ENCODE assay signal across 8 cellular contexts in genomic region chr3:138915503-138916498, GRCh38. TPM values are rescaled to one million over a fixed set of nuclear protein-coding genes. Genes with fewer than 3 reads are reported as not detected.
A peak's percentile ranks its signal among the peaks of the same experiment; 100 is the strongest.
DNase-seq lines count a peak whose midpoint lies in the region; ATAC-seq and TF ChIP-seq lines count a peak whose summit lies in the region.

No MANE protein-coding gene starts in this region.

- peak overlapping the region; percentile 83 to 96 (median 88) for H3K27ac ChIP-seq in Peyer's patch
- peak overlapping the region; percentile 62 for H3K27ac ChIP-seq in naive thymus-derived CD4-positive, alpha-beta T cell (ENCODE audit: low read depth, low read length)

- H3K4me1 Mint-ChIP-seq in activated T-helper 1 cell treated with anti-CD3 and anti-CD28 coated beads, Interleukin-12 subunit alpha, Interleukin-12 subunit beta, Interleukin-2, Interleukin-4 antibody, amounts not matched to agents 30 ng/mL and 10 ng/mL and 1 ng/mL, durations not matched to agents 14 hours and 24 hours and 36 hours (ENCODE audit: low read depth): peaks cover 6% of the 10 kb centered on the region
- peaks cover 5 to 9% (median 6%) of the 10 kb centered on the region in 7 donors for H3K4me1 Mint-ChIP-seq in naive thymus-derived CD4-positive, alpha-beta T cell
- peaks cover 13% of the 10 kb centered on the region for H3K4me1 Mint-ChIP-seq in stimulated activated memory B cell treated with anti-CD40 and anti-IgM and Interleukin-4, amounts not matched to agents 10 μg/mL and 1 μg/mL and 100 μg/mL, for 72 hours

- H3K27me3 ChIP-seq in Peyer's patch: no peaks in the 10 kb centered on the region
- H3K27me3 ChIP-seq in naive thymus-derived CD4-positive, alpha-beta T cell (ENCODE audit: control insufficient read depth in 2 of 2, insufficient read depth in 2 of 2, low read length in 2 of 2): no peaks in the 10 kb centered on the region

- H3K4me3 ChIP-seq in Peyer's patch: peak overlapping the region; percentile 58 to 79 (median 65)
- peak overlapping the region; percentile 88 for H3K4me3 ChIP-seq in naive thymus-derived CD4-positive, alpha-beta T cell (ENCODE audit: low read length)

- peak; percentile 89 to 94 (median 92) for TF ChIP-seq CTCF in Peyer's patch (IDR thresholded peaks at IDR 0.05)

- DNase-seq in DMS79 (lab: John Stamatoyannopoulos, UW) (peak; percentile 66), KG1 (lab: John Stamatoyannopoulos, UW) (peak; percentile 78), Peyer's patch (peak; percentile 84 to 95 (median 94)), fibroblast of gingiva (ENCODE audit: low read depth) (peak; percentile 97)
- DNase-seq in activated T-helper 1 cell treated with anti-CD3 and anti-CD28 coated beads, Interleukin-12 subunit alpha, Interleukin-12 subunit beta, Interleukin-2, Interleukin-4 antibody, amounts not matched to agents 30 ng/mL and 10 ng/mL and 1 ng/mL, durations not matched to agents 14 hours and 24 hours and 36 hours (ENCODE audit: low spot score): peak; percentile 68
- peak; percentile 66 to 91 (median 80) for DNase-seq in naive thymus-derived CD4-positive, alpha-beta T cell

- H3K9me3 Mint-ChIP-seq in activated T-helper 1 cell treated with anti-CD3 and anti-CD28 coated beads, Interleukin-12 subunit alpha, Interleukin-12 subunit beta, Interleukin-2, Interleukin-4 antibody, amounts not matched to agents 30 ng/mL and 10 ng/mL and 1 ng/mL, durations not matched to agents 14 hours and 24 hours and 36 hours: no peaks in the 10 kb centered on the region
- no peaks in the 10 kb centered on the region for H3K9me3 Mint-ChIP-seq in naive thymus-derived CD4-positive, alpha-beta T cell
- H3K9me3 Mint-ChIP-seq in stimulated activated memory B cell treated with anti-CD40 and anti-IgM and Interleukin-4, amounts not matched to agents 10 μg/mL and 1 μg/mL and 100 μg/mL, for 72 hours: no peaks in the 10 kb centered on the region

- peak overlapping the region; percentile 86 for H3K4me3 Mint-ChIP-seq in activated T-helper 1 cell treated with anti-CD3 and anti-CD28 coated beads, Interleukin-12 subunit alpha, Interleukin-12 subunit beta, Interleukin-2, Interleukin-4 antibody, amounts not matched to agents 30 ng/mL and 10 ng/mL and 1 ng/mL, durations not matched to agents 14 hours and 24 hours and 36 hours
- peak overlapping the region; percentile 54 to 88 (median 86) for H3K4me3 Mint-ChIP-seq in naive thymus-derived CD4-positive, alpha-beta T cell
- H3K4me3 Mint-ChIP-seq in stimulated activated memory B cell treated with anti-CD40 and anti-IgM and Interleukin-4, amounts not matched to agents 10 μg/mL and 1 μg/mL and 100 μg/mL, for 72 hours: peak overlapping the region; percentile 91

- intact Hi-C loops in activated T-helper 1 cell treated with anti-CD3 and anti-CD28 coated beads, Interleukin-12 subunit alpha, Interleukin-12 subunit beta, Interleukin-2, Interleukin-4 antibody, amounts not matched to agents 30 ng/mL and 10 ng/mL and 1 ng/mL, durations not matched to agents 14 hours and 24 hours and 36 hours (cut with micrococcal nuclease): loop anchor here (1.0 to 5.0 kb wide), 10 partner anchors 82 to 847 kb away; partner anchors contain the start of genes CEP70 and PIK3CB
- intact Hi-C loops in naive thymus-derived CD4-positive, alpha-beta T cell (cut with micrococcal nuclease): loop anchor here (1.0 to 10.0 kb wide), 13 partner anchors 82 to 848 kb away; partner anchors contain the start of genes ARMC8 (in 2 of the 2), CEP70 (in 2 of the 2), PIK3CB (in 2 of the 2) and FAIM (in 1 of the 2)

- POLR2A ChIA-PET in naive thymus-derived CD4-positive, alpha-beta T cell (lab: Charles Lee): interaction anchor here (0.6 to 3.0 kb wide), 11 partner anchors 20 to 615 kb away, joined by 3 to 26 read pairs (median 4); partner anchors contain the start of genes CEP70 and FAIM

- no peaks in the 10 kb centered on the region for H3K9me3 ChIP-seq in Peyer's patch
- no peaks in the 10 kb centered on the region for H3K9me3 ChIP-seq in naive thymus-derived CD4-positive, alpha-beta T cell (ENCODE audit: control insufficient read depth in 2 of 3, low read length in 3 of 3)

- peak; percentile 78 for ATAC-seq in GM21737 (IDR thresholded peaks at IDR 0.05; ENCODE audit: unreplicated experiment)
- peak; percentile 90 for ATAC-seq in naive thymus-derived CD4-positive, alpha-beta T cell
- ATAC-seq in stimulated activated memory B cell treated with anti-CD40 and anti-IgM and Interleukin-4, amounts not matched to agents 10 μg/mL and 1 μg/mL and 100 μg/mL, for 72 hours: peak; percentile 93

- peak in 1 of 2 donors; percentile 31 for TF ChIP-seq POLR2A in Peyer's patch (IDR thresholded peaks at IDR 0.05)

- H3K36me3 Mint-ChIP-seq in activated T-helper 1 cell treated with anti-CD3 and anti-CD28 coated beads, Interleukin-12 subunit alpha, Interleukin-12 subunit beta, Interleukin-2, Interleukin-4 antibody, amounts not matched to agents 30 ng/mL and 10 ng/mL and 1 ng/mL, durations not matched to agents 14 hours and 24 hours and 36 hours (ENCODE audit: low read depth): no peaks in the 10 kb centered on the region
- H3K36me3 Mint-ChIP-seq in naive thymus-derived CD4-positive, alpha-beta T cell: no peaks in the 10 kb centered on the region
- no peaks in the 10 kb centered on the region for H3K36me3 Mint-ChIP-seq in stimulated activated memory B cell treated with anti-CD40 and anti-IgM and Interleukin-4, amounts not matched to agents 10 μg/mL and 1 μg/mL and 100 μg/mL, for 72 hours

- CTCF ChIA-PET in naive thymus-derived CD4-positive, alpha-beta T cell (lab: Charles Lee): interaction anchor here (0.5 to 5.3 kb wide), 48 partner anchors 10 to 847 kb away, joined by 3 to 82 read pairs (median 4); partner anchors contain the start of genes CEP70, FAIM and PIK3CB

- peaks cover 16% of the 10 kb centered on the region for H3K27me3 Mint-ChIP-seq in activated T-helper 1 cell treated with anti-CD3 and anti-CD28 coated beads, Interleukin-12 subunit alpha, Interleukin-12 subunit beta, Interleukin-2, Interleukin-4 antibody, amounts not matched to agents 30 ng/mL and 10 ng/mL and 1 ng/mL, durations not matched to agents 14 hours and 24 hours and 36 hours (ENCODE audit: insufficient read depth)
- peaks cover 0 to 37% (median 0%) of the 10 kb centered on the region in 5 donors for H3K27me3 Mint-ChIP-seq in naive thymus-derived CD4-positive, alpha-beta T cell
- no peaks in the 10 kb centered on the region for H3K27me3 Mint-ChIP-seq in stimulated activated memory B cell treated with anti-CD40 and anti-IgM and Interleukin-4, amounts not matched to agents 10 μg/mL and 1 μg/mL and 100 μg/mL, for 72 hours

- H3K27ac Mint-ChIP-seq in activated T-helper 1 cell treated with anti-CD3 and anti-CD28 coated beads, Interleukin-12 subunit alpha, Interleukin-12 subunit beta, Interleukin-2, Interleukin-4 antibody, amounts not matched to agents 30 ng/mL and 10 ng/mL and 1 ng/mL, durations not matched to agents 14 hours and 24 hours and 36 hours: peak overlapping the region; percentile 71
- peak overlapping the region in 6 of 9 donors; percentile 21 to 77 (median 62) for H3K27ac Mint-ChIP-seq in naive thymus-derived CD4-positive, alpha-beta T cell
- peak overlapping the region; percentile 83 for H3K27ac Mint-ChIP-seq in stimulated activated memory B cell treated with anti-CD40 and anti-IgM and Interleukin-4, amounts not matched to agents 10 μg/mL and 1 μg/mL and 100 μg/mL, for 72 hours

- no peaks in the 10 kb centered on the region for H3K36me3 ChIP-seq in Peyer's patch
- H3K36me3 ChIP-seq in naive thymus-derived CD4-positive, alpha-beta T cell (ENCODE audit: control insufficient read depth in 2 of 3, insufficient read depth in 3 of 3, low read length in 3 of 3): no peaks in the 10 kb centered on the region

- peaks cover 0 to 11% (median 4%) of the 10 kb centered on the region in 4 donors for H3K4me1 ChIP-seq in Peyer's patch
- no peaks in the 10 kb centered on the region for H3K4me1 ChIP-seq in naive thymus-derived CD4-positive, alpha-beta T cell (ENCODE audit: control insufficient read depth in 2 of 2, insufficient read depth in 2 of 2, low read length in 2 of 2)

RNA-seq across cellular contexts. Expression of gene FOXL2, which starts 31.1 kb away (rescaled TPM):
- not detected for total RNA-seq in Peyer's patch
- not detected in 2 replicates for total RNA-seq in activated T-helper 1 cell treated with anti-CD3 and anti-CD28 coated beads, Interleukin-12 subunit alpha, Interleukin-12 subunit beta, Interleukin-2, Interleukin-4 antibody, amounts not matched to agents 30 ng/mL and 10 ng/mL and 1 ng/mL, durations not matched to agents 14 hours and 24 hours and 36 hours
- total RNA-seq in naive thymus-derived CD4-positive, alpha-beta T cell: not detected
- polyA plus RNA-seq in naive thymus-derived CD4-positive, alpha-beta T cell: not detected

RNA-seq across cellular contexts. Expression of gene FOXL2NB, which starts 31.2 kb away (rescaled TPM):
- total RNA-seq in Peyer's patch: not detected
- not detected in 2 replicates for total RNA-seq in activated T-helper 1 cell treated with anti-CD3 and anti-CD28 coated beads, Interleukin-12 subunit alpha, Interleukin-12 subunit beta, Interleukin-2, Interleukin-4 antibody, amounts not matched to agents 30 ng/mL and 10 ng/mL and 1 ng/mL, durations not matched to agents 14 hours and 24 hours and 36 hours
- not detected for total RNA-seq in naive thymus-derived CD4-positive, alpha-beta T cell
- not detected for polyA plus RNA-seq in naive thymus-derived CD4-positive, alpha-beta T cell

Comparison
In these comparisons a context has a peak if more than half of its experiments do, and no peak if none do; other contexts are left out.
1. Peak in every context shown above with its lines: DNase-seq, ATAC-seq, H3K4me3 ChIP-seq and H3K27ac ChIP-seq.